In the genomic region with DNA sequence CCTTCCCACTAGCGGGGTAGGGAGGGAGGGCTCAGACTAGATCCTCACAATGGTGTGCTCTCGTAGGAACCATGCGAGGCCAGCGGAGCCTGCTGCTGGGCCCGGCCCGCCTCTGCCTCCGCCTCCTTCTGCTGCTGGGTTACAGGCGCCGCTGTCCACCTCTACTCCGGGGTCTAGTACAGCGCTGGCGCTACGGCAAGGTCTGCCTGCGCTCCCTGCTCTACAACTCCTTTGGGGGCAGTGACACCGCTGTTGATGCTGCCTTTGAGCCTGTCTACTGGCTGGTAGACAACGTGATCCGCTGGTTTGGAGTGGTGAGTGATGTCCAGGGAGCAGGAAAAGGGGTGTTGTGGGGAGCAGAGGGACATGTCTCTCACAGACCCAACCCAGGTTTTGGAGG, we compare ENCODE assay signal across 2 cellular contexts.
TF ChIP-seq lines count a peak whose summit lies in the region.

No MANE protein-coding gene starts in this region.

TF ChIP-seq in GM23338, 12 proteins besides CTCF, POLR2A, EP300 and RAD21 (continues in another document):
- TF ChIP-seq, protein P1, sequence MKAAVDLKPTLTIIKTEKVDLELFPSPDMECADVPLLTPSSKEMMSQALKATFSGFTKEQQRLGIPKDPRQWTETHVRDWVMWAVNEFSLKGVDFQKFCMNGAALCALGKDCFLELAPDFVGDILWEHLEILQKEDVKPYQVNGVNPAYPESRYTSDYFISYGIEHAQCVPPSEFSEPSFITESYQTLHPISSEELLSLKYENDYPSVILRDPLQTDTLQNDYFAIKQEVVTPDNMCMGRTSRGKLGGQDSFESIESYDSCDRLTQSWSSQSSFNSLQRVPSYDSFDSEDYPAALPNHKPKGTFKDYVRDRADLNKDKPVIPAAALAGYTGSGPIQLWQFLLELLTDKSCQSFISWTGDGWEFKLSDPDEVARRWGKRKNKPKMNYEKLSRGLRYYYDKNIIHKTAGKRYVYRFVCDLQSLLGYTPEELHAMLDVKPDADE (IDR thresholded peaks at IDR 0.05), result no peak
- TF ChIP-seq POLR2AphosphoS5 (IDR thresholded peaks at IDR 0.05; ENCODE audit: low read depth) (no peak), EZH2 (IDR thresholded peaks at IDR 0.05; ENCODE audit: low read depth, unreplicated experiment) (no peak), ZNF114 (CRISPR knock-in tag; IDR thresholded peaks at IDR 0.05) (no peak), STAT1 (IDR thresholded peaks at IDR 0.05; ENCODE audit: unreplicated experiment) (no peak), CREB1 (CRISPR knock-in tag; IDR thresholded peaks at IDR 0.05; ENCODE audit: low read depth) (no peak), ZNF331 (CRISPR knock-in tag; IDR thresholded peaks at IDR 0.05; ENCODE audit: low read depth) (no peak), JUNB (IDR thresholded peaks at IDR 0.05; ENCODE audit: unreplicated experiment) (no peak), NANOG (IDR thresholded peaks at IDR 0.05; ENCODE audit: borderline replicate concordance) (no peak), EZH2phosphoT487 (IDR thresholded peaks at IDR 0.05; ENCODE audit: unreplicated experiment) (no peak)
- TF ChIP-seq, protein P2, sequence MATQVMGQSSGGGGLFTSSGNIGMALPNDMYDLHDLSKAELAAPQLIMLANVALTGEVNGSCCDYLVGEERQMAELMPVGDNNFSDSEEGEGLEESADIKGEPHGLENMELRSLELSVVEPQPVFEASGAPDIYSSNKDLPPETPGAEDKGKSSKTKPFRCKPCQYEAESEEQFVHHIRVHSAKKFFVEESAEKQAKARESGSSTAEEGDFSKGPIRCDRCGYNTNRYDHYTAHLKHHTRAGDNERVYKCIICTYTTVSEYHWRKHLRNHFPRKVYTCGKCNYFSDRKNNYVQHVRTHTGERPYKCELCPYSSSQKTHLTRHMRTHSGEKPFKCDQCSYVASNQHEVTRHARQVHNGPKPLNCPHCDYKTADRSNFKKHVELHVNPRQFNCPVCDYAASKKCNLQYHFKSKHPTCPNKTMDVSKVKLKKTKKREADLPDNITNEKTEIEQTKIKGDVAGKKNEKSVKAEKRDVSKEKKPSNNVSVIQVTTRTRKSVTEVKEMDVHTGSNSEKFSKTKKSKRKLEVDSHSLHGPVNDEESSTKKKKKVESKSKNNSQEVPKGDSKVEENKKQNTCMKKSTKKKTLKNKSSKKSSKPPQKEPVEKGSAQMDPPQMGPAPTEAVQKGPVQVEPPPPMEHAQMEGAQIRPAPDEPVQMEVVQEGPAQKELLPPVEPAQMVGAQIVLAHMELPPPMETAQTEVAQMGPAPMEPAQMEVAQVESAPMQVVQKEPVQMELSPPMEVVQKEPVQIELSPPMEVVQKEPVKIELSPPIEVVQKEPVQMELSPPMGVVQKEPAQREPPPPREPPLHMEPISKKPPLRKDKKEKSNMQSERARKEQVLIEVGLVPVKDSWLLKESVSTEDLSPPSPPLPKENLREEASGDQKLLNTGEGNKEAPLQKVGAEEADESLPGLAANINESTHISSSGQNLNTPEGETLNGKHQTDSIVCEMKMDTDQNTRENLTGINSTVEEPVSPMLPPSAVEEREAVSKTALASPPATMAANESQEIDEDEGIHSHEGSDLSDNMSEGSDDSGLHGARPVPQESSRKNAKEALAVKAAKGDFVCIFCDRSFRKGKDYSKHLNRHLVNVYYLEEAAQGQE (IDR thresholded peaks at IDR 0.05; ENCODE audit: unreplicated experiment), result no peak

TF ChIP-seq in GM12878, 131 proteins besides CTCF, POLR2A, EP300 and RAD21:
- TF ChIP-seq, protein P3, sequence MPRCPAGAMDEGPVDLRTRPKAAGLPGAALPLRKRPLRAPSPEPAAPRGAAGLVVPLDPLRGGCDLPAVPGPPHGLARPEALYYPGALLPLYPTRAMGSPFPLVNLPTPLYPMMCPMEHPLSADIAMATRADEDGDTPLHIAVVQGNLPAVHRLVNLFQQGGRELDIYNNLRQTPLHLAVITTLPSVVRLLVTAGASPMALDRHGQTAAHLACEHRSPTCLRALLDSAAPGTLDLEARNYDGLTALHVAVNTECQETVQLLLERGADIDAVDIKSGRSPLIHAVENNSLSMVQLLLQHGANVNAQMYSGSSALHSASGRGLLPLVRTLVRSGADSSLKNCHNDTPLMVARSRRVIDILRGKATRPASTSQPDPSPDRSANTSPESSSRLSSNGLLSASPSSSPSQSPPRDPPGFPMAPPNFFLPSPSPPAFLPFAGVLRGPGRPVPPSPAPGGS (IDR thresholded peaks at IDR 0.05; ENCODE audit: borderline replicate concordance, insufficient read depth, low read depth, low read length, poor library complexity, severe bottlenecking), result peak; percentile 7
- TF ChIP-seq, protein P4, sequence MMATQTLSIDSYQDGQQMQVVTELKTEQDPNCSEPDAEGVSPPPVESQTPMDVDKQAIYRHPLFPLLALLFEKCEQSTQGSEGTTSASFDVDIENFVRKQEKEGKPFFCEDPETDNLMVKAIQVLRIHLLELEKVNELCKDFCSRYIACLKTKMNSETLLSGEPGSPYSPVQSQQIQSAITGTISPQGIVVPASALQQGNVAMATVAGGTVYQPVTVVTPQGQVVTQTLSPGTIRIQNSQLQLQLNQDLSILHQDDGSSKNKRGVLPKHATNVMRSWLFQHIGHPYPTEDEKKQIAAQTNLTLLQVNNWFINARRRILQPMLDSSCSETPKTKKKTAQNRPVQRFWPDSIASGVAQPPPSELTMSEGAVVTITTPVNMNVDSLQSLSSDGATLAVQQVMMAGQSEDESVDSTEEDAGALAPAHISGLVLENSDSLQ (IDR thresholded peaks at IDR 0.05), result no peak
